1 cellular context compared by ENCODE assay signal in the genomic region with DNA sequence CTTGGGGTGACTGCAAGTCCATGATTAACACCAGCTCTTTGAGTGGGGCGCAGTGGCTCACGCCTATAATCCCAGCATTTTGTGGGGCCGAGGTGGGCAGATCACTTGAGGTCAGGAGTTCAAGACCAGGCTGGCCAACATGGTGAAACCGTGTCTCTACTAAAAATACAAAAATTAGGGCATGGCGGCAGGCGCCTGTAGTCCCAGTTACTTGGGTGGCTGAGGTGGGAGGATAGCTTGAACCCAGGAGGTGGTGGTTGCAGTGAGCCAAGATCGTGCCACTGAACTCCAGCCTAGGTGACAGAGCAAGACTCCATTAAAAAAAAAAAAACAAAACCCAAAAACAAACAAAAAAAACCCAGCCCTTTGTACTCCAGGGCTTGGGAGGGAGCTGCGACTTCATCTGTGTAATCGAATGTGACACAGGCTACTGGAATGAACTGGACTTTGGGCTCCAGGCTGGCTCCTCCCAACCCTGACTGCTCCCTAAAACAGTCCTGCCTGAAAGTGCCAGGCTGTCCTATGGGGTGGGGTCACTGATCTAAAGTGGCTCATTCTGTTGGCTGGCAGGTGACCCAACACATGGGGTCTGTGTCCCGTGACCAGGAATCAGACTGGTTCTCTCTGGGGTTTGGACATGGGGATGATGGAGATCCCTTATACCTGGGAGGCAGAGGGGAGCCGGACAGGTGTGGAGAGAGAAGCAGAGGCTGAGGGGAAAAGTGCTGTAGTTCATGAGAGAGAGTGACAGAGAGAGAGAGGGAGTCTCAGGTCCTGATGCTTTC.
TF ChIP-seq lines count a peak whose summit lies in the region.

No MANE protein-coding gene starts in this region.

TF ChIP-seq in HepG2, 621 proteins besides CTCF, POLR2A, EP300 and RAD21 (continued from another document and continues in another):
- TF ChIP-seq, protein P1, sequence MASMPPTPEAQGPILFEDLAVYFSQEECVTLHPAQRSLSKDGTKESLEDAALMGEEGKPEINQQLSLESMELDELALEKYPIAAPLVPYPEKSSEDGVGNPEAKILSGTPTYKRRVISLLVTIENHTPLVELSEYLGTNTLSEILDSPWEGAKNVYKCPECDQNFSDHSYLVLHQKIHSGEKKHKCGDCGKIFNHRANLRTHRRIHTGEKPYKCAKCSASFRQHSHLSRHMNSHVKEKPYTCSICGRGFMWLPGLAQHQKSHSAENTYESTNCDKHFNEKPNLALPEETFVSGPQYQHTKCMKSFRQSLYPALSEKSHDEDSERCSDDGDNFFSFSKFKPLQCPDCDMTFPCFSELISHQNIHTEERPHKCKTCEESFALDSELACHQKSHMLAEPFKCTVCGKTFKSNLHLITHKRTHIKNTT (CRISPR knock-in tag; IDR thresholded peaks at IDR 0.05): no peak
- no peak for TF ChIP-seq ZNF24 (IDR thresholded peaks at IDR 0.05)
- TF ChIP-seq, protein P2, sequence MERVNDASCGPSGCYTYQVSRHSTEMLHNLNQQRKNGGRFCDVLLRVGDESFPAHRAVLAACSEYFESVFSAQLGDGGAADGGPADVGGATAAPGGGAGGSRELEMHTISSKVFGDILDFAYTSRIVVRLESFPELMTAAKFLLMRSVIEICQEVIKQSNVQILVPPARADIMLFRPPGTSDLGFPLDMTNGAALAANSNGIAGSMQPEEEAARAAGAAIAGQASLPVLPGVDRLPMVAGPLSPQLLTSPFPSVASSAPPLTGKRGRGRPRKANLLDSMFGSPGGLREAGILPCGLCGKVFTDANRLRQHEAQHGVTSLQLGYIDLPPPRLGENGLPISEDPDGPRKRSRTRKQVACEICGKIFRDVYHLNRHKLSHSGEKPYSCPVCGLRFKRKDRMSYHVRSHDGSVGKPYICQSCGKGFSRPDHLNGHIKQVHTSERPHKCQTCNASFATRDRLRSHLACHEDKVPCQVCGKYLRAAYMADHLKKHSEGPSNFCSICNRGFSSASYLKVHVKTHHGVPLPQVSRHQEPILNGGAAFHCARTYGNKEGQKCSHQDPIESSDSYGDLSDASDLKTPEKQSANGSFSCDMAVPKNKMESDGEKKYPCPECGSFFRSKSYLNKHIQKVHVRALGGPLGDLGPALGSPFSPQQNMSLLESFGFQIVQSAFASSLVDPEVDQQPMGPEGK (CRISPR knock-in tag; IDR thresholded peaks at IDR 0.05): peak; percentile 47
- TF ChIP-seq, protein P3, sequence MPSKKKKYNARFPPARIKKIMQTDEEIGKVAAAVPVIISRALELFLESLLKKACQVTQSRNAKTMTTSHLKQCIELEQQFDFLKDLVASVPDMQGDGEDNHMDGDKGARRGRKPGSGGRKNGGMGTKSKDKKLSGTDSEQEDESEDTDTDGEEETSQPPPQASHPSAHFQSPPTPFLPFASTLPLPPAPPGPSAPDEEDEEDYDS (CRISPR knock-in tag; IDR thresholded peaks at IDR 0.05): peak; percentile 43
- 0 out of 2 replicates have a peak, but pooled peaks have one; percentile 45 for TF ChIP-seq KAT8 (CRISPR knock-in tag; IDR thresholded peaks at IDR 0.05)
- peak; percentile 20; the same call in 1 of the 2 replicates for TF ChIP-seq ZSCAN25 (CRISPR knock-in tag; IDR thresholded peaks at IDR 0.05)
- peak; percentile 86 for TF ChIP-seq HNF4G (IDR thresholded peaks at IDR 0.05; ENCODE audit: borderline replicate concordance, low read depth, low read length)
- peak; percentile 45 for TF ChIP-seq HNF4G (CRISPR knock-in tag; IDR thresholded peaks at IDR 0.05; ENCODE audit: borderline replicate concordance, low read depth)
- TF ChIP-seq, protein P4, sequence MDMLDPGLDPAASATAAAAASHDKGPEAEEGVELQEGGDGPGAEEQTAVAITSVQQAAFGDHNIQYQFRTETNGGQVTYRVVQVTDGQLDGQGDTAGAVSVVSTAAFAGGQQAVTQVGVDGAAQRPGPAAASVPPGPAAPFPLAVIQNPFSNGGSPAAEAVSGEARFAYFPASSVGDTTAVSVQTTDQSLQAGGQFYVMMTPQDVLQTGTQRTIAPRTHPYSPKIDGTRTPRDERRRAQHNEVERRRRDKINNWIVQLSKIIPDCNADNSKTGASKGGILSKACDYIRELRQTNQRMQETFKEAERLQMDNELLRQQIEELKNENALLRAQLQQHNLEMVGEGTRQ (IDR thresholded peaks at IDR 0.05; ENCODE audit: low read depth, low read length): peak; percentile 25; the same call in 1 of the 2 replicates
- TF ChIP-seq, protein P4 (CRISPR knock-in tag; IDR thresholded peaks at IDR 0.05; ENCODE audit: borderline replicate concordance): no peak; the same call in 1 of the 2 replicates
- TF ChIP-seq, protein P5, sequence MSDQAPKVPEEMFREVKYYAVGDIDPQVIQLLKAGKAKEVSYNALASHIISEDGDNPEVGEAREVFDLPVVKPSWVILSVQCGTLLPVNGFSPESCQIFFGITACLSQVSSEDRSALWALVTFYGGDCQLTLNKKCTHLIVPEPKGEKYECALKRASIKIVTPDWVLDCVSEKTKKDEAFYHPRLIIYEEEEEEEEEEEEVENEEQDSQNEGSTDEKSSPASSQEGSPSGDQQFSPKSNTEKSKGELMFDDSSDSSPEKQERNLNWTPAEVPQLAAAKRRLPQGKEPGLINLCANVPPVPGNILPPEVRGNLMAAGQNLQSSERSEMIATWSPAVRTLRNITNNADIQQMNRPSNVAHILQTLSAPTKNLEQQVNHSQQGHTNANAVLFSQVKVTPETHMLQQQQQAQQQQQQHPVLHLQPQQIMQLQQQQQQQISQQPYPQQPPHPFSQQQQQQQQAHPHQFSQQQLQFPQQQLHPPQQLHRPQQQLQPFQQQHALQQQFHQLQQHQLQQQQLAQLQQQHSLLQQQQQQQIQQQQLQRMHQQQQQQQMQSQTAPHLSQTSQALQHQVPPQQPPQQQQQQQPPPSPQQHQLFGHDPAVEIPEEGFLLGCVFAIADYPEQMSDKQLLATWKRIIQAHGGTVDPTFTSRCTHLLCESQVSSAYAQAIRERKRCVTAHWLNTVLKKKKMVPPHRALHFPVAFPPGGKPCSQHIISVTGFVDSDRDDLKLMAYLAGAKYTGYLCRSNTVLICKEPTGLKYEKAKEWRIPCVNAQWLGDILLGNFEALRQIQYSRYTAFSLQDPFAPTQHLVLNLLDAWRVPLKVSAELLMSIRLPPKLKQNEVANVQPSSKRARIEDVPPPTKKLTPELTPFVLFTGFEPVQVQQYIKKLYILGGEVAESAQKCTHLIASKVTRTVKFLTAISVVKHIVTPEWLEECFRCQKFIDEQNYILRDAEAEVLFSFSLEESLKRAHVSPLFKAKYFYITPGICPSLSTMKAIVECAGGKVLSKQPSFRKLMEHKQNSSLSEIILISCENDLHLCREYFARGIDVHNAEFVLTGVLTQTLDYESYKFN (CRISPR knock-in tag; conservative IDR thresholded peaks at IDR 0.05): peak; percentile 96
- peak; percentile 72 for TF ChIP-seq SAP130 (CRISPR knock-in tag; IDR thresholded peaks at IDR 0.05; ENCODE audit: low read depth)
- peak; percentile 47 for TF ChIP-seq ZEB1 (IDR thresholded peaks at IDR 0.05; ENCODE audit: insufficient replicate concordance, low read depth)
- TF ChIP-seq, protein P6, sequence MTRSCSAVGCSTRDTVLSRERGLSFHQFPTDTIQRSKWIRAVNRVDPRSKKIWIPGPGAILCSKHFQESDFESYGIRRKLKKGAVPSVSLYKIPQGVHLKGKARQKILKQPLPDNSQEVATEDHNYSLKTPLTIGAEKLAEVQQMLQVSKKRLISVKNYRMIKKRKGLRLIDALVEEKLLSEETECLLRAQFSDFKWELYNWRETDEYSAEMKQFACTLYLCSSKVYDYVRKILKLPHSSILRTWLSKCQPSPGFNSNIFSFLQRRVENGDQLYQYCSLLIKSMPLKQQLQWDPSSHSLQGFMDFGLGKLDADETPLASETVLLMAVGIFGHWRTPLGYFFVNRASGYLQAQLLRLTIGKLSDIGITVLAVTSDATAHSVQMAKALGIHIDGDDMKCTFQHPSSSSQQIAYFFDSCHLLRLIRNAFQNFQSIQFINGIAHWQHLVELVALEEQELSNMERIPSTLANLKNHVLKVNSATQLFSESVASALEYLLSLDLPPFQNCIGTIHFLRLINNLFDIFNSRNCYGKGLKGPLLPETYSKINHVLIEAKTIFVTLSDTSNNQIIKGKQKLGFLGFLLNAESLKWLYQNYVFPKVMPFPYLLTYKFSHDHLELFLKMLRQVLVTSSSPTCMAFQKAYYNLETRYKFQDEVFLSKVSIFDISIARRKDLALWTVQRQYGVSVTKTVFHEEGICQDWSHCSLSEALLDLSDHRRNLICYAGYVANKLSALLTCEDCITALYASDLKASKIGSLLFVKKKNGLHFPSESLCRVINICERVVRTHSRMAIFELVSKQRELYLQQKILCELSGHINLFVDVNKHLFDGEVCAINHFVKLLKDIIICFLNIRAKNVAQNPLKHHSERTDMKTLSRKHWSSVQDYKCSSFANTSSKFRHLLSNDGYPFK (CRISPR knock-in tag; IDR thresholded peaks at IDR 0.05; ENCODE audit: borderline replicate concordance): peak; percentile 26; the same call in 1 of the 2 replicates
- TF ChIP-seq, protein P7, sequence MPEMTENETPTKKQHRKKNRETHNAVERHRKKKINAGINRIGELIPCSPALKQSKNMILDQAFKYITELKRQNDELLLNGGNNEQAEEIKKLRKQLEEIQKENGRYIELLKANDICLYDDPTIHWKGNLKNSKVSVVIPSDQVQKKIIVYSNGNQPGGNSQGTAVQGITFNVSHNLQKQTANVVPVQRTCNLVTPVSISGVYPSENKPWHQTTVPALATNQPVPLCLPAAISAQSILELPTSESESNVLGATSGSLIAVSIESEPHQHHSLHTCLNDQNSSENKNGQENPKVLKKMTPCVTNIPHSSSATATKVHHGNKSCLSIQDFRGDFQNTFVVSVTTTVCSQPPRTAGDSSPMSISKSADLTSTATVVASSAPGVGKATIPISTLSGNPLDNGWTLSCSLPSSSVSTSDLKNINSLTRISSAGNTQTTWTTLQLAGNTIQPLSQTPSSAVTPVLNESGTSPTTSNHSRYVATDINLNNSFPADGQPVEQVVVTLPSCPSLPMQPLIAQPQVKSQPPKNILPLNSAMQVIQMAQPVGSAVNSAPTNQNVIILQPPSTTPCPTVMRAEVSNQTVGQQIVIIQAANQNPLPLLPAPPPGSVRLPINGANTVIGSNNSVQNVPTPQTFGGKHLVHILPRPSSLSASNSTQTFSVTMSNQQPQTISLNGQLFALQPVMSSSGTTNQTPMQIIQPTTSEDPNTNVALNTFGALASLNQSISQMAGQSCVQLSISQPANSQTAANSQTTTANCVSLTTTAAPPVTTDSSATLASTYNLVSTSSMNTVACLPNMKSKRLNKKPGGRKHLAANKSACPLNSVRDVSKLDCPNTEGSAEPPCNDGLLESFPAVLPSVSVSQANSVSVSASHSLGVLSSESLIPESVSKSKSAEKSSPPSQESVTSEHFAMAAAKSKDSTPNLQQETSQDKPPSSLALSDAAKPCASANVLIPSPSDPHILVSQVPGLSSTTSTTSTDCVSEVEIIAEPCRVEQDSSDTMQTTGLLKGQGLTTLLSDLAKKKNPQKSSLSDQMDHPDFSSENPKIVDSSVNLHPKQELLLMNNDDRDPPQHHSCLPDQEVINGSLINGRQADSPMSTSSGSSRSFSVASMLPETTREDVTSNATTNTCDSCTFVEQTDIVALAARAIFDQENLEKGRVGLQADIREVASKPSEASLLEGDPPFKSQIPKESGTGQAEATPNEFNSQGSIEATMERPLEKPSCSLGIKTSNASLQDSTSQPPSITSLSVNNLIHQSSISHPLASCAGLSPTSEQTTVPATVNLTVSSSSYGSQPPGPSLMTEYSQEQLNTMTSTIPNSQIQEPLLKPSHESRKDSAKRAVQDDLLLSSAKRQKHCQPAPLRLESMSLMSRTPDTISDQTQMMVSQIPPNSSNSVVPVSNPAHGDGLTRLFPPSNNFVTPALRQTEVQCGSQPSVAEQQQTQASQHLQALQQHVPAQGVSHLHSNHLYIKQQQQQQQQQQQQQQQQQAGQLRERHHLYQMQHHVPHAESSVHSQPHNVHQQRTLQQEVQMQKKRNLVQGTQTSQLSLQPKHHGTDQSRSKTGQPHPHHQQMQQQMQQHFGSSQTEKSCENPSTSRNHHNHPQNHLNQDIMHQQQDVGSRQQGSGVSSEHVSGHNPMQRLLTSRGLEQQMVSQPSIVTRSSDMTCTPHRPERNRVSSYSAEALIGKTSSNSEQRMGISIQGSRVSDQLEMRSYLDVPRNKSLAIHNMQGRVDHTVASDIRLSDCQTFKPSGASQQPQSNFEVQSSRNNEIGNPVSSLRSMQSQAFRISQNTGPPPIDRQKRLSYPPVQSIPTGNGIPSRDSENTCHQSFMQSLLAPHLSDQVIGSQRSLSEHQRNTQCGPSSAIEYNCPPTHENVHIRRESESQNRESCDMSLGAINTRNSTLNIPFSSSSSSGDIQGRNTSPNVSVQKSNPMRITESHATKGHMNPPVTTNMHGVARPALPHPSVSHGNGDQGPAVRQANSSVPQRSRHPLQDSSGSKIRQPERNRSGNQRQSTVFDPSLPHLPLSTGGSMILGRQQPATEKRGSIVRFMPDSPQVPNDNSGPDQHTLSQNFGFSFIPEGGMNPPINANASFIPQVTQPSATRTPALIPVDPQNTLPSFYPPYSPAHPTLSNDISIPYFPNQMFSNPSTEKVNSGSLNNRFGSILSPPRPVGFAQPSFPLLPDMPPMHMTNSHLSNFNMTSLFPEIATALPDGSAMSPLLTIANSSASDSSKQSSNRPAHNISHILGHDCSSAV (CRISPR knock-in tag; IDR thresholded peaks at IDR 0.05; ENCODE audit: borderline replicate concordance): no peak
- TF ChIP-seq ZNF260 (CRISPR knock-in tag; IDR thresholded peaks at IDR 0.05; ENCODE audit: borderline replicate concordance, low read depth): no peak
- no peak for TF ChIP-seq FOXJ3 (CRISPR knock-in tag; IDR thresholded peaks at IDR 0.05; ENCODE audit: borderline replicate concordance)
- TF ChIP-seq SKI (IDR thresholded peaks at IDR 0.05; ENCODE audit: partially characterized antibody): peak; percentile 11
- TF ChIP-seq, protein P8, sequence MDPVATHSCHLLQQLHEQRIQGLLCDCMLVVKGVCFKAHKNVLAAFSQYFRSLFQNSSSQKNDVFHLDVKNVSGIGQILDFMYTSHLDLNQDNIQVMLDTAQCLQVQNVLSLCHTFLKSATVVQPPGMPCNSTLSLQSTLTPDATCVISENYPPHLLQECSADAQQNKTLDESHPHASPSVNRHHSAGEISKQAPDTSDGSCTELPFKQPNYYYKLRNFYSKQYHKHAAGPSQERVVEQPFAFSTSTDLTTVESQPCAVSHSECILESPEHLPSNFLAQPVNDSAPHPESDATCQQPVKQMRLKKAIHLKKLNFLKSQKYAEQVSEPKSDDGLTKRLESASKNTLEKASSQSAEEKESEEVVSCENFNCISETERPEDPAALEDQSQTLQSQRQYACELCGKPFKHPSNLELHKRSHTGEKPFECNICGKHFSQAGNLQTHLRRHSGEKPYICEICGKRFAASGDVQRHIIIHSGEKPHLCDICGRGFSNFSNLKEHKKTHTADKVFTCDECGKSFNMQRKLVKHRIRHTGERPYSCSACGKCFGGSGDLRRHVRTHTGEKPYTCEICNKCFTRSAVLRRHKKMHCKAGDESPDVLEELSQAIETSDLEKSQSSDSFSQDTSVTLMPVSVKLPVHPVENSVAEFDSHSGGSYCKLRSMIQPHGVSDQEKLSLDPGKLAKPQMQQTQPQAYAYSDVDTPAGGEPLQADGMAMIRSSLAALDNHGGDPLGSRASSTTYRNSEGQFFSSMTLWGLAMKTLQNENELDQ (CRISPR knock-in tag; IDR thresholded peaks at IDR 0.05; ENCODE audit: borderline replicate concordance): no peak
- TF ChIP-seq, protein P9, sequence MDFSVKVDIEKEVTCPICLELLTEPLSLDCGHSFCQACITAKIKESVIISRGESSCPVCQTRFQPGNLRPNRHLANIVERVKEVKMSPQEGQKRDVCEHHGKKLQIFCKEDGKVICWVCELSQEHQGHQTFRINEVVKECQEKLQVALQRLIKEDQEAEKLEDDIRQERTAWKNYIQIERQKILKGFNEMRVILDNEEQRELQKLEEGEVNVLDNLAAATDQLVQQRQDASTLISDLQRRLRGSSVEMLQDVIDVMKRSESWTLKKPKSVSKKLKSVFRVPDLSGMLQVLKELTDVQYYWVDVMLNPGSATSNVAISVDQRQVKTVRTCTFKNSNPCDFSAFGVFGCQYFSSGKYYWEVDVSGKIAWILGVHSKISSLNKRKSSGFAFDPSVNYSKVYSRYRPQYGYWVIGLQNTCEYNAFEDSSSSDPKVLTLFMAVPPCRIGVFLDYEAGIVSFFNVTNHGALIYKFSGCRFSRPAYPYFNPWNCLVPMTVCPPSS (IDR thresholded peaks at IDR 0.05): no peak
